ENCODE assay signal across 7 cellular contexts in genomic region chr13:45623516-45624090, GRCh38. TPM values are rescaled to one million over a fixed set of nuclear protein-coding genes. Genes with fewer than 3 reads are reported as not detected.
DNase-seq lines count a peak whose midpoint lies in the region; TF ChIP-seq lines count a peak whose summit lies in the region.

No MANE protein-coding gene starts in this region.

- H3K4me3 Mint-ChIP-seq in HFFc6 = no peak overlapping the region

- H3K27ac Mint-ChIP-seq in HFFc6 = no peak overlapping the region

- H3K27me3 Mint-ChIP-seq in HFFc6 (ENCODE audit: insufficient read depth) = peaks cover 13% of the 10 kb centered on the region

- H3K9me3 ChIP-seq in adipocyte (ENCODE audit: control insufficient read depth, low read length) = peaks cover 11% of the 10 kb centered on the region

- no peaks in the 10 kb centered on the region for H3K9me3 Mint-ChIP-seq in HFFc6

- peak; percentile 79 for TF ChIP-seq CTCF in HFFc6 (IDR thresholded peaks at IDR 0.05)

- no peaks in the 10 kb centered on the region for H3K36me3 ChIP-seq in adipocyte (ENCODE audit: control insufficient read depth, insufficient read depth, low read length, severe bottlenecking)

- H3K4me1 ChIP-seq in adipocyte (ENCODE audit: control insufficient read depth, insufficient read depth, low read length) = peaks cover 13% of the 10 kb centered on the region

- DNase-seq in DMS114 treated with DMSO at 0.1 percent for 48 hours (lab: John Stamatoyannopoulos, UW; ENCODE audit: unreplicated experiment) (peak; percentile 0), HFFc6 (no peak), adipocyte (ENCODE audit: low read depth) (peak; percentile 59), lung microvascular endothelial cell (ENCODE audit: low read depth in 2 of 2) (peak; percentile 44 to 50), ecto neural progenitor cell (ENCODE audit: low spot score) (no peak), foreskin melanocyte (no peak)
- DNase-seq in effector CD8-positive, alpha-beta T cell (lab: John Stamatoyannopoulos, UW) = no peak

- H3K27me3 ChIP-seq in adipocyte (replicated peaks; ENCODE audit: control insufficient read depth, insufficient read depth, low read length) = peaks cover 43% of the 10 kb centered on the region

- H3K36me3 Mint-ChIP-seq in HFFc6 (ENCODE audit: low read depth) = no peaks in the 10 kb centered on the region

- H3K4me1 Mint-ChIP-seq in HFFc6 (ENCODE audit: low read depth) = no peaks in the 10 kb centered on the region

- H3K9ac ChIP-seq in adipocyte (ENCODE audit: low read length) = no peak overlapping the region

- H3K4me3 ChIP-seq in adipocyte (ENCODE audit: low read length) = no peak overlapping the region

RNA-seq across cellular contexts. Expression of gene ERICH6B, which starts 8.1 kb away (rescaled TPM):
- not detected for total RNA-seq in HFFc6 (2021; fragmentation: NEBNext Ultra II Directional; extraction: Animal tissue kit (Norgen Biotek cat#: 25700))
- total RNA-seq in lung microvascular endothelial cell = not detected in 2 replicates

Comparison
In these comparisons a context has a peak if more than half of its experiments do, and no peak if none do; other contexts are left out.
1. DNase-seq: peak in DMS114 treated with DMSO at 0.1 percent for 48 hours (single experiment), adipocyte (single experiment) and lung microvascular endothelial cell (2 of 2); none in HFFc6 (single experiment), effector CD8-positive, alpha-beta T cell (single experiment), ecto neural progenitor cell (single experiment) and foreskin melanocyte (single experiment).